ENCODE assay signal across 8 cellular contexts in genomic region chr15:98646546-98647025, GRCh38. TPM values are rescaled to one million over a fixed set of nuclear protein-coding genes. Genes with fewer than 3 reads are reported as not detected.
A peak's percentile ranks its signal among the peaks of the same experiment; 100 is the strongest.
DNase-seq lines count a peak whose midpoint lies in the region; ATAC-seq and TF ChIP-seq lines count a peak whose summit lies in the region.

No MANE protein-coding gene starts in this region.

- DNase-seq in AG09309 (ENCODE audit: low read depth) (no peak), coronary artery (ENCODE audit: low spot score) (no peak), NCI-H2196 (lab: John Stamatoyannopoulos, UW; ENCODE audit: unreplicated experiment) (no peak), amygdala (lab: John Stamatoyannopoulos, UW) (no peak), posterior cingulate gyrus (no peak)
- no peak for DNase-seq in naive thymus-derived CD8-positive, alpha-beta T cell

- peak overlapping the region in 8 of 10 donors; percentile 48 to 89 (median 80) for H3K27ac Mint-ChIP-seq in naive thymus-derived CD8-positive, alpha-beta T cell

- H3K36me3 ChIP-seq in KMS-11 (ENCODE audit: insufficient read depth): no peaks in the 10 kb centered on the region

- intact Hi-C loops in posterior cingulate gyrus (cut with DNase I): loop anchor here (1.0 to 5.0 kb wide), 2 partner anchors 127 to 221 kb away; no protein-coding TSS in a partner anchor

- H3K27ac ChIP-seq in KMS-11 (peak overlapping the region; percentile 92), coronary artery (peak overlapping the region in 1 of 2 donors; percentile 98)

- TF ChIP-seq CTCF in AG09309 (IDR thresholded peaks at IDR 0.05; ENCODE audit: control insufficient read depth, insufficient read depth, low read depth, low read length, missing control alignments) (no peak), KMS-11 (conservative IDR thresholded peaks at IDR 0.05; ENCODE audit: low read depth, low read length) (no peak), coronary artery (IDR thresholded peaks at IDR 0.05) (no peak)

- no peak for ATAC-seq in naive thymus-derived CD8-positive, alpha-beta T cell
- ATAC-seq in HG03460 (IDR thresholded peaks at IDR 0.05; ENCODE audit: unreplicated experiment): no peak

- H3K4me3 ChIP-seq in AG09309 (ENCODE audit: control insufficient read depth, low read depth, low read length) (peak overlapping the region; percentile 84; the same call in 1 of the 2 replicates), KMS-11 (IDR thresholded peaks at IDR 0.05; ENCODE audit: insufficient read depth, low read depth, low read length) (no peak overlapping the region), coronary artery (peak overlapping the region; percentile 91)

- peaks cover 8% of the 10 kb centered on the region; the same call in 1 of the 2 replicates for H4K20me1 ChIP-seq in KMS-11 (ENCODE audit: insufficient read depth)

- H3K9me3 Mint-ChIP-seq in naive thymus-derived CD8-positive, alpha-beta T cell: peaks cover 0 to 6% (median 0%) of the 10 kb centered on the region in 9 donors

- H3K36me3 Mint-ChIP-seq in naive thymus-derived CD8-positive, alpha-beta T cell: peaks cover 0 to 3% (median 0%) of the 10 kb centered on the region in 3 donors

- peak overlapping the region; percentile 91 for H2AFZ ChIP-seq in KMS-11 (ENCODE audit: low read depth)

- peak overlapping the region; percentile 97 for H3K9ac ChIP-seq in KMS-11

- peak overlapping the region; percentile 89 for H3K4me2 ChIP-seq in KMS-11

- peaks cover 10 to 20% (median 14%) of the 10 kb centered on the region in 4 donors for H3K4me1 Mint-ChIP-seq in naive thymus-derived CD8-positive, alpha-beta T cell

- peaks cover 0 to 24% (median 0%) of the 10 kb centered on the region in 5 donors for H3K27me3 Mint-ChIP-seq in naive thymus-derived CD8-positive, alpha-beta T cell

- no peaks in the 10 kb centered on the region for H3K27me3 ChIP-seq in KMS-11 (ENCODE audit: insufficient read depth, low read depth)

- peaks cover 26% of the 10 kb centered on the region for H3K4me1 ChIP-seq in KMS-11 (ENCODE audit: low read depth, poor library complexity, severe bottlenecking)

- POLR2A ChIA-PET in naive thymus-derived CD8-positive, alpha-beta T cell (lab: Charles Lee): interaction anchor here (0.6 to 5.5 kb wide), 8 partner anchors 9 to 218 kb away, joined by 3 to 41 read pairs (median 4); no protein-coding TSS in a partner anchor

- H3K79me2 ChIP-seq in KMS-11 (ENCODE audit: insufficient read depth, low read depth): peaks cover 40% of the 10 kb centered on the region

- H3K4me3 Mint-ChIP-seq in naive thymus-derived CD8-positive, alpha-beta T cell: peak overlapping the region; percentile 78 to 90 (median 86)

RNA-seq across cellular contexts. Expression of gene IGF1R, which starts 1.8 kb away (rescaled TPM):
- 100 to 1,000 TPM; 117 to 122 TPM for total RNA-seq in naive thymus-derived CD8-positive, alpha-beta T cell
- 1 to 10 TPM; 2.5 to 6.3 (median 4.9) TPM for polyA plus RNA-seq in naive thymus-derived CD8-positive, alpha-beta T cell
